Comparison of ENCODE assay signal across 31 cellular contexts in genomic region chr13:82115391-82115790, GRCh38.
"Had no signal": no experiment of that assay in that cellular context is flagged by ENCODE, and none has a peak within 500 bp of the region (broad histone marks: within the 10 kb centered on the region; RNA-seq: fewer than 3 reads in every experiment).

No MANE protein-coding gene starts in this region.

- H3K4me1 ChIP-seq: neural progenitor cell, parathyroid adenoma, psoas muscle, spleen, suprapubic skin, testis, tibial nerve, upper lobe of left lung, vagina had no signal

- H3K9ac ChIP-seq: neural progenitor cell, parathyroid adenoma had no signal

- H3K27ac ChIP-seq: neural progenitor cell, ovary, parathyroid adenoma, psoas muscle, skin epidermis, spleen, suprapubic skin, testis, tibial nerve, upper lobe of left lung, vagina had no signal

- DNase-seq: naive thymus-derived CD8-positive, alpha-beta T cell; nephron progenitor cell; occipital lobe; ovary; posterior cingulate gyrus; psoas muscle; right cardiac atrium; spleen; stimulated activated CD4-positive, alpha-beta T cell treated with anti-CD3 and anti-CD28 coated beads, Interleukin-12 subunit alpha, Interleukin-12 subunit beta, amount 100 ng/mL, for 4 hours; stimulated activated CD4-positive, alpha-beta T cell treated with anti-CD3 and anti-CD28 coated beads, Interleukin-1b, Interleukin-23, amount 100 ng/mL, for 48 hours; stimulated activated CD4-positive, alpha-beta T cell treated with anti-CD3 and anti-CD28 coated beads, Interleukin-4, amount 100 ng/mL, for 1 hour; stimulated activated CD4-positive, alpha-beta T cell treated with anti-CD3 and anti-CD28 coated beads, Interleukin-4, amount 100 ng/mL, for 4 hours; stimulated activated CD8-positive, alpha-beta memory T cell treated with anti-CD3 and anti-CD28 coated beads, Interleukin-4, amount 100 ng/mL, for 48 hours; stimulated activated naive CD4-positive, alpha-beta T cell; stimulated activated naive CD8-positive, alpha-beta T cell treated with anti-CD3 and anti-CD28 coated beads, Interleukin-15, amount 100 ng/mL, for 72 hours; stimulated activated naive CD8-positive, alpha-beta T cell treated with anti-CD3 and anti-CD28 coated beads, Interleukin-15, Interleukin-2, amounts not matched to agents 100 U/mL and 50 U/mL, for 24 hours; substantia nigra; testis; trophoblast cell; upper lobe of left lung had no signal

- H2AFZ ChIP-seq: neural progenitor cell, parathyroid adenoma had no signal

- H3K9me3 ChIP-seq: ovary, psoas muscle, testis, tibial nerve, upper lobe of left lung, vagina had no signal

- H3K4me3 ChIP-seq: neural progenitor cell, ovary, psoas muscle, skin epidermis, smooth muscle cell, spleen, suprapubic skin, testis, tibial nerve, upper lobe of left lung, vagina had no signal

- ATAC-seq: naive thymus-derived CD8-positive, alpha-beta T cell; natural killer cell treated with Interleukin-12 subunit alpha and Interleukin-12 subunit beta and Interleukin-15 and Interleukin-18, amount 100 ng/mL, for 72 hours; psoas muscle; right cardiac atrium; sciatic nerve; stimulated activated memory B cell treated with anti-CD40 and anti-IgM and Interleukin-4, amounts not matched to agents 10 μg/mL and 1 μg/mL and 100 μg/mL, for 72 hours; stimulated activated naive CD8-positive, alpha-beta T cell treated with anti-CD3 and anti-CD28 coated beads, Interleukin-15, amount 100 ng/mL, for 72 hours; stimulated activated naive CD8-positive, alpha-beta T cell treated with anti-CD3 and anti-CD28 coated beads, Interleukin-15, Interleukin-2, amounts not matched to agents 100 U/mL and 50 U/mL, for 24 hours had no signal

- H3K4me2 ChIP-seq: neural progenitor cell, smooth muscle cell had no signal

- H3K79me2 ChIP-seq: parathyroid adenoma had no signal

- FAIRE-seq: urothelium cell line had no signal

- H3K36me3 ChIP-seq: neural progenitor cell, ovary, spleen, suprapubic skin, tibial nerve, upper lobe of left lung, vagina had no signal

- H3K27me3 ChIP-seq: neural progenitor cell, ovary, spleen, suprapubic skin, testis, tibial nerve, upper lobe of left lung, vagina had no signal
